9 cellular contexts compared by ENCODE assay signal in genomic region chr10:85993140-85993539, GRCh38.
"Had no signal": no experiment of that assay in that cellular context is flagged by ENCODE, and none has a peak within 500 bp of the region (broad histone marks: within the 10 kb centered on the region; RNA-seq: fewer than 3 reads in every experiment).

No MANE protein-coding gene starts in this region.

- DNase-seq: GM23248, GOT3, H7, HFFc6, IMR-90 had no signal

- H3K4me1 ChIP-seq: HAP-1 had no signal

- H3K4me3 ChIP-seq: GM23248, HAP-1, K562 had no signal

- FAIRE-seq: K562 had no signal

- H3K36me3 ChIP-seq: HAP-1 had no signal

- H3K27ac ChIP-seq: GM23248, HL-60 had no signal

- H2AFZ ChIP-seq: GM23248 had no signal

- H3K9me3 ChIP-seq: HAP-1 had no signal

- ATAC-seq: HCT116, K562 had no signal

- H3K27ac Mint-ChIP-seq: HFFc6 had no signal

- H3K4me3 Mint-ChIP-seq: HFFc6 had no signal

- H3K9ac ChIP-seq: GM23248 had no signal
